ENCODE assay signal across 26 cellular contexts in genomic region chr14:68825729-68826128, GRCh38.
"Had no signal": no experiment of that assay in that cellular context is flagged by ENCODE, and none has a peak within 500 bp of the region (broad histone marks: within the 10 kb centered on the region; RNA-seq: fewer than 3 reads in every experiment).

No MANE protein-coding gene starts in this region.

- FAIRE-seq: TTC549 had no signal

- H3K36me3 ChIP-seq: breast epithelium had no signal

- H3K27ac ChIP-seq: breast epithelium had no signal

- H3K27ac Mint-ChIP-seq: activated CD4-positive, alpha-beta memory T cell treated with anti-CD3 and anti-CD28 coated beads for 36 hours; activated CD4-positive, alpha-beta T cell treated with anti-CD3 and anti-CD28 coated beads, Interleukin-2, amount 10 ng/mL, durations not matched to agents 7 days and 5 days; activated naive CD4-positive, alpha-beta T cell treated with anti-CD3 and anti-CD28 coated beads, Interleukin-2, amount 10 ng/mL, durations not matched to agents 7 days and 5 days; activated naive CD8-positive, alpha-beta T cell treated with anti-CD3 and anti-CD28 coated beads for 36 hours; activated T-cell treated with anti-CD3 and anti-CD28 coated beads, Interleukin-2, amount 50 U/mL, for 72 hours; activated T-helper 2 cell treated with anti-CD3 and anti-CD28 coated beads, Interferon-gamma antibody, Interleukin-2, Interleukin-4, amounts not matched to agents 10 μg/mL and 5 μg/mL and 100 μg/mL, durations not matched to agents 14 hours and 24 hours and 36 hours; T-cell had no signal

- H3K4me1 ChIP-seq: breast epithelium had no signal

- H3K4me3 ChIP-seq: breast epithelium had no signal

- H3K27me3 Mint-ChIP-seq: activated CD4-positive, alpha-beta memory T cell treated with anti-CD3 and anti-CD28 coated beads for 36 hours; activated naive CD8-positive, alpha-beta T cell treated with anti-CD3 and anti-CD28 coated beads for 36 hours; T-cell had no signal

- DNase-seq: activated CD4-positive, alpha-beta memory T cell treated with anti-CD3 and anti-CD28 coated beads for 36 hours; activated CD4-positive, alpha-beta T cell treated with anti-CD3 and anti-CD28 coated beads, Interleukin-2, amount 10 ng/mL, durations not matched to agents 7 days and 5 days; activated CD4-positive, CD25-positive, alpha-beta regulatory T cell; activated CD8-positive, alpha-beta memory T cell treated with anti-CD3 and anti-CD28 coated beads for 24 hours; activated gamma-delta T cell treated with Interleukin-2 at 50 U/mL for 16 hours; activated naive CD4-positive, alpha-beta T cell treated with anti-CD3 and anti-CD28 coated beads, Interleukin-2, amount 10 ng/mL, durations not matched to agents 7 days and 5 days; activated naive CD8-positive, alpha-beta T cell treated with anti-CD3 and anti-CD28 coated beads for 36 hours; activated T-cell treated with anti-CD3 and anti-CD28 coated beads, Interleukin-2, amount 50 U/mL, for 72 hours; anterior cingulate cortex; caudate nucleus; KG1; NCI-H1048; NCI-H1417; NCI-H1930; NCI-H2171; NCI-H2227 treated with DMSO at 0.1 percent for 48 hours; NCI-H446 treated with DMSO at 0.1 percent for 48 hours; NCI-H524 treated with DMSO at 0.1 percent for 48 hours; NCI-H774; SIG-M5; T-cell; T-helper 2 cell; T1000 had no signal

- ATAC-seq: activated T-cell treated with anti-CD3 and anti-CD28 coated beads, Interleukin-2, amount 50 U/mL, for 72 hours; T-cell had no signal

- H3K36me3 Mint-ChIP-seq: activated CD4-positive, alpha-beta memory T cell treated with anti-CD3 and anti-CD28 coated beads for 36 hours; activated naive CD4-positive, alpha-beta T cell treated with anti-CD3 and anti-CD28 coated beads, Interleukin-2, amount 10 ng/mL, durations not matched to agents 7 days and 5 days; activated naive CD8-positive, alpha-beta T cell treated with anti-CD3 and anti-CD28 coated beads for 36 hours; T-cell had no signal

- H3K4me3 Mint-ChIP-seq: activated CD4-positive, alpha-beta memory T cell treated with anti-CD3 and anti-CD28 coated beads for 36 hours; activated CD4-positive, alpha-beta T cell treated with anti-CD3 and anti-CD28 coated beads, Interleukin-2, amount 10 ng/mL, durations not matched to agents 7 days and 5 days; activated naive CD4-positive, alpha-beta T cell treated with anti-CD3 and anti-CD28 coated beads, Interleukin-2, amount 10 ng/mL, durations not matched to agents 7 days and 5 days; activated naive CD8-positive, alpha-beta T cell treated with anti-CD3 and anti-CD28 coated beads for 36 hours; activated T-cell treated with anti-CD3 and anti-CD28 coated beads, Interleukin-2, amount 50 U/mL, for 72 hours; T-cell had no signal

- H3K9me3 Mint-ChIP-seq: activated CD4-positive, alpha-beta memory T cell treated with anti-CD3 and anti-CD28 coated beads for 36 hours; activated CD4-positive, alpha-beta T cell treated with anti-CD3 and anti-CD28 coated beads, Interleukin-2, amount 10 ng/mL, durations not matched to agents 7 days and 5 days; activated naive CD4-positive, alpha-beta T cell treated with anti-CD3 and anti-CD28 coated beads, Interleukin-2, amount 10 ng/mL, durations not matched to agents 7 days and 5 days; activated naive CD8-positive, alpha-beta T cell treated with anti-CD3 and anti-CD28 coated beads for 36 hours; activated T-cell treated with anti-CD3 and anti-CD28 coated beads, Interleukin-2, amount 50 U/mL, for 72 hours; activated T-helper 2 cell treated with anti-CD3 and anti-CD28 coated beads, Interferon-gamma antibody, Interleukin-2, Interleukin-4, amounts not matched to agents 10 μg/mL and 5 μg/mL and 100 μg/mL, durations not matched to agents 14 hours and 24 hours and 36 hours; T-cell had no signal

- H3K27me3 ChIP-seq: breast epithelium had no signal

- H3K9me3 ChIP-seq: breast epithelium had no signal
